2 cellular contexts compared by ENCODE assay signal in the genomic region with DNA sequence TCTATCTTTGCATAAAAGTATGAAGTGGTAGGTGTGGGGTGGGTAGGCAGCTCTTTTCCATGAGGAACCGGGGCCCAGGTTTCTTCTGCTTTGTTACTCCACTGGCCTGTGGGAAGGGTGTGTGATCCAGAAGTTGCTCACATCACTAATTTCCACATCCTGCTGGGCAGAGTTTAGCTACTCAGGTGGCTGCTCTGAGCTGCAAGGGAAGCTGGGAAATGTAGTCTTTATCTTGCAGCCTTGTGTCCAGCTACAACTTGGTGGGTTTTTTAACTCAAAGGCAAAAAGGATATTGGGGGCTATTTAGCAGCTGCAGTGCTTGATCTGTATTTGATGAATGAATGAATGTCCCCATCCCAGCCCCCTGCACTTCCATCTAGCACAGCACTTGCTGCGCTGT.
TF ChIP-seq lines count a peak whose summit lies in the region.

No MANE protein-coding gene starts in this region.

TF ChIP-seq in Ishikawa, 13 proteins besides CTCF, POLR2A, EP300 and RAD21:
- TF ChIP-seq, protein P1, sequence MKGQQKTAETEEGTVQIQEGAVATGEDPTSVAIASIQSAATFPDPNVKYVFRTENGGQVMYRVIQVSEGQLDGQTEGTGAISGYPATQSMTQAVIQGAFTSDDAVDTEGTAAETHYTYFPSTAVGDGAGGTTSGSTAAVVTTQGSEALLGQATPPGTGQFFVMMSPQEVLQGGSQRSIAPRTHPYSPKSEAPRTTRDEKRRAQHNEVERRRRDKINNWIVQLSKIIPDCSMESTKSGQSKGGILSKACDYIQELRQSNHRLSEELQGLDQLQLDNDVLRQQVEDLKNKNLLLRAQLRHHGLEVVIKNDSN (IDR thresholded peaks at IDR 0.05), result peak; percentile 51
- no peak for TF ChIP-seq TAF1 (IDR thresholded peaks at IDR 0.05; ENCODE audit: low read depth)
TF ChIP-seq in Ishikawa: peak in this region for 1.

TF ChIP-seq in GM12878, 131 proteins besides CTCF, POLR2A, EP300 and RAD21 (continued from another document):
- TF ChIP-seq HCFC1 (IDR thresholded peaks at IDR 0.05; ENCODE audit: low read length), result 0 out of 2 replicates have a peak, but pooled peaks have one; percentile 19
- TF ChIP-seq TCF7 (IDR thresholded peaks at IDR 0.05; ENCODE audit: borderline replicate concordance), result no peak
- no peak for TF ChIP-seq MYC (IDR thresholded peaks at IDR 0.05; ENCODE audit: insufficient read depth, insufficient read length, insufficient replicate concordance, low read length, severe bottlenecking)
TF ChIP-seq in GM12878: peak in this region for 2.
